Comparison of ENCODE assay signal across 25 cellular contexts in genomic region chr20:50590348-50590664, GRCh38.
A peak's percentile ranks its signal among the peaks of the same experiment; 100 is the strongest.
DNase-seq lines count a peak whose midpoint lies in the region; ATAC-seq and TF ChIP-seq lines count a peak whose summit lies in the region.
"Had no signal": no experiment of that assay in that cellular context is flagged by ENCODE, and none has a peak within 500 bp of the region (broad histone marks: within the 10 kb centered on the region; RNA-seq: fewer than 3 reads in every experiment).

No MANE protein-coding gene starts in this region.

- H3K27ac Mint-ChIP-seq in activated T-helper 17 cell treated with anti-CD3 and anti-CD28 coated beads, Interleukin-2, amount 50 U/mL, for 72 hours, result peak overlapping the region; percentile 6
- no peak overlapping the region for H3K27ac Mint-ChIP-seq in activated T-helper 2 cell treated with anti-CD3 and anti-CD28 coated beads, Interferon-gamma antibody, Interleukin-2, Interleukin-4, amounts not matched to agents 10 μg/mL and 5 μg/mL and 100 μg/mL, durations not matched to agents 14 hours and 24 hours and 36 hours
- H3K27ac Mint-ChIP-seq: activated CD4-positive, alpha-beta T cell treated with anti-CD3 and anti-CD28 coated beads for 36 hours; activated naive CD4-positive, alpha-beta T cell treated with anti-CD3 and anti-CD28 coated beads, Interleukin-2, amount 50 U/mL, for 24 hours had no signal

- TF ChIP-seq POLR2A in thyroid gland (IDR thresholded peaks at IDR 0.05), result no peak

- H3K9me3 ChIP-seq in thyroid gland, result no peaks in the 10 kb centered on the region
- H3K9me3 ChIP-seq: colonic mucosa, upper lobe of right lung had no signal

- no peaks in the 10 kb centered on the region for H3K27me3 ChIP-seq in thyroid gland
- H3K27me3 ChIP-seq: colonic mucosa, upper lobe of right lung had no signal

- DNase-seq in left ventricle myocardium superior, result peak; percentile 28
- no peak for DNase-seq in left cardiac atrium
- peak; percentile 62 for DNase-seq in NCI-H2171 treated with DMSO at 0.1 percent for 48 hours (lab: John Stamatoyannopoulos, UW)
- DNase-seq in thyroid gland, result peak; percentile 22 to 47
- DNase-seq in stimulated activated CD8-positive, alpha-beta memory T cell treated with anti-CD3 and anti-CD28 coated beads, Interleukin-4, amount 100 ng/mL, for 48 hours, result no peak
- no peak for DNase-seq in activated T-helper 2 cell treated with anti-CD3 and anti-CD28 coated beads, Interferon-gamma antibody, Interleukin-2, Interleukin-4, amounts not matched to agents 10 μg/mL and 5 μg/mL and 100 μg/mL, durations not matched to agents 14 hours and 24 hours and 36 hours (ENCODE audit: low spot score)
- DNase-seq: activated CD4-positive, alpha-beta T cell treated with anti-CD3 and anti-CD28 coated beads for 36 hours; activated CD8-positive, alpha-beta memory T cell treated with anti-CD3 and anti-CD28 coated beads for 24 hours; activated T-cell treated with anti-CD3 and anti-CD28 coated beads, Interleukin-2, amount 50 U/mL, for 1 hour; colonic mucosa; effector CD8-positive, alpha-beta T cell; GF-D8; H7; midbrain; naive thymus-derived CD8-positive, alpha-beta T cell; NCI-H1436 treated with DMSO at 0.1 percent for 48 hours; NCI-H226; upper lobe of right lung had no signal

- no peak overlapping the region for H3K4me3 ChIP-seq in thyroid gland (replicated peaks in 1 of 3)
- H3K4me3 ChIP-seq: colonic mucosa, skin epidermis, upper lobe of right lung had no signal

- H3K4me3 Mint-ChIP-seq in activated T-helper 17 cell treated with anti-CD3 and anti-CD28 coated beads, Interleukin-2, amount 50 U/mL, for 72 hours, result no peak overlapping the region
- no peak overlapping the region for H3K4me3 Mint-ChIP-seq in activated T-helper 2 cell treated with anti-CD3 and anti-CD28 coated beads, Interferon-gamma antibody, Interleukin-2, Interleukin-4, amounts not matched to agents 10 μg/mL and 5 μg/mL and 100 μg/mL, durations not matched to agents 14 hours and 24 hours and 36 hours (ENCODE audit: low read depth)
- H3K4me3 Mint-ChIP-seq: activated CD4-positive, alpha-beta T cell treated with anti-CD3 and anti-CD28 coated beads for 36 hours; activated naive CD4-positive, alpha-beta T cell treated with anti-CD3 and anti-CD28 coated beads, Interleukin-2, amount 50 U/mL, for 24 hours; naive thymus-derived CD8-positive, alpha-beta T cell had no signal

- peaks cover 47% of the 10 kb centered on the region for H3K36me3 Mint-ChIP-seq in activated T-helper 17 cell treated with anti-CD3 and anti-CD28 coated beads, Interleukin-2, amount 50 U/mL, for 72 hours (ENCODE audit: low read depth)
- H3K36me3 Mint-ChIP-seq in activated T-helper 2 cell treated with anti-CD3 and anti-CD28 coated beads, Interferon-gamma antibody, Interleukin-2, Interleukin-4, amounts not matched to agents 10 μg/mL and 5 μg/mL and 100 μg/mL, durations not matched to agents 14 hours and 24 hours and 36 hours (ENCODE audit: low read depth), result peaks cover 32% of the 10 kb centered on the region

- H3K36me3 ChIP-seq in thyroid gland, result peaks cover 11 to 20% of the 10 kb centered on the region in 2 donors
- H3K36me3 ChIP-seq: colonic mucosa had no signal

- H3K4me1 Mint-ChIP-seq in activated T-helper 17 cell treated with anti-CD3 and anti-CD28 coated beads, Interleukin-2, amount 50 U/mL, for 72 hours, result peaks cover 5% of the 10 kb centered on the region
- no peaks in the 10 kb centered on the region for H3K4me1 Mint-ChIP-seq in activated T-helper 2 cell treated with anti-CD3 and anti-CD28 coated beads, Interferon-gamma antibody, Interleukin-2, Interleukin-4, amounts not matched to agents 10 μg/mL and 5 μg/mL and 100 μg/mL, durations not matched to agents 14 hours and 24 hours and 36 hours (ENCODE audit: low read depth)
- H3K4me1 Mint-ChIP-seq: activated CD4-positive, alpha-beta T cell treated with anti-CD3 and anti-CD28 coated beads for 36 hours had no signal

- peaks cover 11 to 24% of the 10 kb centered on the region in 2 donors for H3K4me1 ChIP-seq in thyroid gland
- H3K4me1 ChIP-seq: colonic mucosa had no signal

- no peak for TF ChIP-seq CTCF in thyroid gland (IDR thresholded peaks at IDR 0.05)

- no peaks in the 10 kb centered on the region for H3K9me3 Mint-ChIP-seq in activated T-helper 17 cell treated with anti-CD3 and anti-CD28 coated beads, Interleukin-2, amount 50 U/mL, for 72 hours
- no peaks in the 10 kb centered on the region for H3K9me3 Mint-ChIP-seq in activated T-helper 2 cell treated with anti-CD3 and anti-CD28 coated beads, Interferon-gamma antibody, Interleukin-2, Interleukin-4, amounts not matched to agents 10 μg/mL and 5 μg/mL and 100 μg/mL, durations not matched to agents 14 hours and 24 hours and 36 hours
- H3K9me3 Mint-ChIP-seq: activated naive CD4-positive, alpha-beta T cell treated with anti-CD3 and anti-CD28 coated beads, Interleukin-2, amount 50 U/mL, for 24 hours; naive thymus-derived CD8-positive, alpha-beta T cell had no signal

- no peak for ATAC-seq in left ventricle myocardium superior
- no peak for ATAC-seq in left cardiac atrium
- no peak for ATAC-seq in activated T-helper 17 cell treated with anti-CD3 and anti-CD28 coated beads, Interleukin-2, amount 50 U/mL, for 72 hours (replicated peaks)
- ATAC-seq in HG02610 (IDR thresholded peaks at IDR 0.05; ENCODE audit: unreplicated experiment), result no peak
- ATAC-seq: activated CD4-positive, alpha-beta T cell treated with anti-CD3 and anti-CD28 coated beads for 36 hours; naive thymus-derived CD8-positive, alpha-beta T cell; SK-N-SH treated with all-trans-retinoic acid at 6 μM for 48 hours; upper lobe of right lung had no signal

- 47 to 76% methylated on average over 11 of the region's 11 CpGs for WGBS in thyroid gland, 2 donors

- H3K27ac ChIP-seq in thyroid gland, result no peak overlapping the region
- H3K27ac ChIP-seq: colonic mucosa, epithelial cell of prostate, KMS-11, skin epidermis, upper lobe of right lung had no signal

- intact Hi-C loops in left ventricle myocardium superior (cut with micrococcal nuclease) (no loop called here), left cardiac atrium (cut with DNase I) (no loop called here), thyroid gland (cut with DNase I) (no loop called here)
- intact Hi-C loops in activated T-helper 2 cell treated with anti-CD3 and anti-CD28 coated beads, Interferon-gamma antibody, Interleukin-2, Interleukin-4, amounts not matched to agents 10 μg/mL and 5 μg/mL and 100 μg/mL, durations not matched to agents 14 hours and 24 hours and 36 hours (cut with micrococcal nuclease), result no loop called here

- no peaks in the 10 kb centered on the region for H3K27me3 Mint-ChIP-seq in activated T-helper 17 cell treated with anti-CD3 and anti-CD28 coated beads, Interleukin-2, amount 50 U/mL, for 72 hours
- no peaks in the 10 kb centered on the region for H3K27me3 Mint-ChIP-seq in activated T-helper 2 cell treated with anti-CD3 and anti-CD28 coated beads, Interferon-gamma antibody, Interleukin-2, Interleukin-4, amounts not matched to agents 10 μg/mL and 5 μg/mL and 100 μg/mL, durations not matched to agents 14 hours and 24 hours and 36 hours (ENCODE audit: low read depth)
- H3K27me3 Mint-ChIP-seq: activated CD4-positive, alpha-beta T cell treated with anti-CD3 and anti-CD28 coated beads for 36 hours; activated naive CD4-positive, alpha-beta T cell treated with anti-CD3 and anti-CD28 coated beads, Interleukin-2, amount 50 U/mL, for 24 hours; naive thymus-derived CD8-positive, alpha-beta T cell had no signal

Comparison
In these comparisons a context has a peak if more than half of its experiments do, and no peak if none do; other contexts are left out.
1. DNase-seq: peak in left ventricle myocardium superior (single experiment), NCI-H2171 treated with DMSO at 0.1 percent for 48 hours (single experiment) and thyroid gland (2 of 2); none in left cardiac atrium (single experiment), stimulated activated CD8-positive, alpha-beta memory T cell treated with anti-CD3 and anti-CD28 coated beads, Interleukin-4, amount 100 ng/mL, for 48 hours (single experiment) and activated T-helper 2 cell treated with anti-CD3 and anti-CD28 coated beads, Interferon-gamma antibody, Interleukin-2, Interleukin-4, amounts not matched to agents 10 μg/mL and 5 μg/mL and 100 μg/mL, durations not matched to agents 14 hours and 24 hours and 36 hours (single experiment).